ENCODE assay signal across 20 cellular contexts in genomic region chr13:27643334-27644158, GRCh38. TPM values are rescaled to one million over a fixed set of nuclear protein-coding genes. Genes with fewer than 3 reads are reported as not detected.
DNase-seq lines count a peak whose midpoint lies in the region; ATAC-seq, FAIRE-seq and TF ChIP-seq lines count a peak whose summit lies in the region.
"Had no signal": no experiment of that assay in that cellular context is flagged by ENCODE, and none has a peak within 500 bp of the region (broad histone marks: within the 10 kb centered on the region; RNA-seq: fewer than 3 reads in every experiment).

No MANE protein-coding gene starts in this region.

- H3K4me3 ChIP-seq in CD4-positive, CD25-positive, alpha-beta regulatory T cell (ENCODE audit: low read depth, low read length), result no peak overlapping the region
- H3K4me3 ChIP-seq in esophagus squamous epithelium (no peak overlapping the region), rectal smooth muscle tissue (ENCODE audit: low read length) (no peak overlapping the region)
- H3K4me3 ChIP-seq: left lung had no signal

- intact Hi-C loops in esophagus squamous epithelium (cut with DNase I), result no loop called here
- intact Hi-C loops in head of caudate nucleus (cut with DNase I), result no loop called here

- H3K4me1 Mint-ChIP-seq in CD4-positive, CD25-positive, alpha-beta regulatory T cell, result peaks cover 46 to 55% (median 50%) of the 10 kb centered on the region in 4 donors
- H3K4me1 Mint-ChIP-seq in T-helper 17 cell, result peaks cover 34% of the 10 kb centered on the region

- H3K4me3 Mint-ChIP-seq in CD4-positive, CD25-positive, alpha-beta regulatory T cell, result no peak overlapping the region
- no peak overlapping the region for H3K4me3 Mint-ChIP-seq in T-helper 17 cell
- H3K4me3 Mint-ChIP-seq: activated CD8-positive, alpha-beta T cell treated with anti-CD3 and anti-CD28 coated beads, Interleukin-2, amount 10 ng/mL, durations not matched to agents 7 days and 5 days; effector memory CD8-positive, alpha-beta T cell; T-helper 1 cell treated with Interleukin-12 subunit alpha and Interleukin-12 subunit beta and Interleukin-4 antibody, amounts not matched to agents 30 μg/mL and 1 μg/mL, for 36 hours; WTC11 had no signal

- peak overlapping the region in 2 of 3 donors; percentile 45 to 79 for H3K27ac Mint-ChIP-seq in CD4-positive, CD25-positive, alpha-beta regulatory T cell
- H3K27ac Mint-ChIP-seq in T-helper 17 cell, result peak overlapping the region; percentile 72
- H3K27ac Mint-ChIP-seq: activated CD8-positive, alpha-beta T cell treated with anti-CD3 and anti-CD28 coated beads, Interleukin-2, amount 10 ng/mL, durations not matched to agents 7 days and 5 days; T-helper 1 cell treated with Interleukin-12 subunit alpha and Interleukin-12 subunit beta and Interleukin-4 antibody, amounts not matched to agents 30 μg/mL and 1 μg/mL, for 36 hours had no signal

- TF ChIP-seq CTCF in esophagus squamous epithelium (IDR thresholded peaks at IDR 0.05), result no peak

- H3K9me3 Mint-ChIP-seq in CD4-positive, CD25-positive, alpha-beta regulatory T cell, result peaks cover 0 to 4% (median 0%) of the 10 kb centered on the region in 7 donors
- H3K9me3 Mint-ChIP-seq: effector memory CD8-positive, alpha-beta T cell; T-helper 1 cell treated with Interleukin-12 subunit alpha and Interleukin-12 subunit beta and Interleukin-4 antibody, amounts not matched to agents 30 μg/mL and 1 μg/mL, for 36 hours had no signal

- no peak overlapping the region for H3K9ac ChIP-seq in rectal smooth muscle tissue (ENCODE audit: low read length)
- H3K9ac ChIP-seq: KMS-11 had no signal

- no peak for DNase-seq in CD4-positive, CD25-positive, alpha-beta regulatory T cell
- DNase-seq in T-helper 17 cell (no peak), esophagus squamous epithelium (lab: John Stamatoyannopoulos, UW) (no peak), SIG-M5 treated with dmso at 0.1 percent for 504 hours (lab: John Stamatoyannopoulos, UW; ENCODE audit: unreplicated experiment) (no peak), frontal cortex (ENCODE audit: low spot score in 2 of 2) (no peak), head of caudate nucleus (no peak)
- DNase-seq: activated CD8-positive, alpha-beta T cell treated with anti-CD3 and anti-CD28 coated beads, Interleukin-2, amount 10 ng/mL, durations not matched to agents 7 days and 5 days; activated T-cell treated with anti-CD3 and anti-CD28 coated beads, Interleukin-2, amount 50 U/mL, for 48 hours; effector memory CD8-positive, alpha-beta T cell; left lung; NCI-H1105 treated with DMSO at 0.1 percent for 48 hours; NCI-H526; nucleus accumbens; right cardiac atrium; SHP77 had no signal

- TF ChIP-seq POLR2A in esophagus squamous epithelium (IDR thresholded peaks at IDR 0.05), result no peak

- H3K9me3 ChIP-seq in CD4-positive, CD25-positive, alpha-beta regulatory T cell (ENCODE audit: control insufficient read depth in 2 of 2, low read length in 2 of 2), result peaks cover 0 to 4% of the 10 kb centered on the region in 2 experiments
- H3K9me3 ChIP-seq in T-helper 17 cell (ENCODE audit: control insufficient read depth, low read length, poor library complexity, severe bottlenecking) (no peaks in the 10 kb centered on the region), esophagus squamous epithelium (no peaks in the 10 kb centered on the region)
- H3K9me3 ChIP-seq: left lung had no signal

- H3K36me3 Mint-ChIP-seq in CD4-positive, CD25-positive, alpha-beta regulatory T cell, result peaks cover 21% of the 10 kb centered on the region
- H3K36me3 Mint-ChIP-seq in T-helper 17 cell (ENCODE audit: low read depth), result peaks cover 7% of the 10 kb centered on the region

- peaks cover 6% of the 10 kb centered on the region for H3K36me3 ChIP-seq in CD4-positive, CD25-positive, alpha-beta regulatory T cell (ENCODE audit: control insufficient read depth, insufficient read depth, low read length)
- H3K36me3 ChIP-seq in esophagus squamous epithelium (peaks cover 0 to 5% (median 0%) of the 10 kb centered on the region in 3 donors), rectal smooth muscle tissue (ENCODE audit: control insufficient read depth, insufficient read depth, low read length) (no peaks in the 10 kb centered on the region)

- 45 to 55% methylated on average over 5 of the region's 5 CpGs for WGBS in esophagus squamous epithelium, 2 donors

- no peak for FAIRE-seq in frontal cortex (lab: Jason Lieb, UNC)

- H3K27me3 ChIP-seq in CD4-positive, CD25-positive, alpha-beta regulatory T cell (ENCODE audit: control insufficient read depth, insufficient read depth, low read length), result no peaks in the 10 kb centered on the region
- no peaks in the 10 kb centered on the region for H3K27me3 ChIP-seq in esophagus squamous epithelium
- no peaks in the 10 kb centered on the region for H3K27me3 ChIP-seq in rectal smooth muscle tissue (ENCODE audit: control insufficient read depth, insufficient read depth, low read length)
- H3K27me3 ChIP-seq: left lung had no signal

- ATAC-seq in CD4-positive, CD25-positive, alpha-beta regulatory T cell (ENCODE audit: low read depth in 2 of 2), result no peak
- no peak for ATAC-seq in T-helper 17 cell
- ATAC-seq in GM21447 (IDR thresholded peaks at IDR 0.05; ENCODE audit: unreplicated experiment), result no peak
- ATAC-seq: activated CD8-positive, alpha-beta T cell treated with anti-CD3 and anti-CD28 coated beads, Interleukin-2, amount 10 ng/mL, durations not matched to agents 7 days and 5 days; effector memory CD8-positive, alpha-beta T cell; right cardiac atrium; WTC11 had no signal

- no peaks in the 10 kb centered on the region for H3K4me1 ChIP-seq in CD4-positive, CD25-positive, alpha-beta regulatory T cell (ENCODE audit: control insufficient read depth, insufficient read depth, low read length, poor library complexity, severe bottlenecking)
- peaks cover 7 to 81% (median 40%) of the 10 kb centered on the region in 3 donors for H3K4me1 ChIP-seq in esophagus squamous epithelium
- peaks cover 23% of the 10 kb centered on the region for H3K4me1 ChIP-seq in rectal smooth muscle tissue (ENCODE audit: control insufficient read depth, insufficient read depth, low read length)

- no peaks in the 10 kb centered on the region for H3K27me3 Mint-ChIP-seq in CD4-positive, CD25-positive, alpha-beta regulatory T cell
- no peaks in the 10 kb centered on the region for H3K27me3 Mint-ChIP-seq in T-helper 17 cell
- H3K27me3 Mint-ChIP-seq: effector memory CD8-positive, alpha-beta T cell had no signal

- H3K27ac ChIP-seq in CD4-positive, CD25-positive, alpha-beta regulatory T cell (ENCODE audit: insufficient read depth, low read length, poor library complexity, severe bottlenecking), result no peak overlapping the region
- H3K27ac ChIP-seq in esophagus squamous epithelium, result peak overlapping the region; percentile 33 to 76 (median 64)
- H3K27ac ChIP-seq in rectal smooth muscle tissue (ENCODE audit: low read depth, low read length), result peak overlapping the region; percentile 53
- H3K27ac ChIP-seq: KMS-11 had no signal

RNA-seq across cellular contexts. Expression of gene POLR1D, which starts 21.9 kb away (rescaled TPM):
- 150 TPM for total RNA-seq in CD4-positive, CD25-positive, alpha-beta regulatory T cell
- 100 to 1,000 TPM; 184 to 239 (median 211) TPM for polyA plus RNA-seq in CD4-positive, CD25-positive, alpha-beta regulatory T cell
- total RNA-seq in T-helper 17 cell, result 100 to 1,000 TPM; 129 to 150 TPM
- total RNA-seq in esophagus squamous epithelium, result 100 to 1,000 TPM in 3 of 4 donors, 10 to 100 TPM in 1; 96.7 to 183 (median 132) TPM
- 55.4 TPM for total RNA-seq in frontal cortex

RNA-seq across cellular contexts. Expression of gene LNX2, which starts 23.2 kb away (rescaled TPM):
- 6.5 TPM for total RNA-seq in CD4-positive, CD25-positive, alpha-beta regulatory T cell
- polyA plus RNA-seq in CD4-positive, CD25-positive, alpha-beta regulatory T cell, result 1 to 10 TPM; 3.7 to 5.0 (median 4.8) TPM
- total RNA-seq in T-helper 17 cell (1 to 10 TPM; 4.6 to 6.9 TPM), esophagus squamous epithelium (10 to 100 TPM; 12.2 to 16.5 (median 14.9) TPM), frontal cortex (11.8 TPM)
